In the genomic region with DNA sequence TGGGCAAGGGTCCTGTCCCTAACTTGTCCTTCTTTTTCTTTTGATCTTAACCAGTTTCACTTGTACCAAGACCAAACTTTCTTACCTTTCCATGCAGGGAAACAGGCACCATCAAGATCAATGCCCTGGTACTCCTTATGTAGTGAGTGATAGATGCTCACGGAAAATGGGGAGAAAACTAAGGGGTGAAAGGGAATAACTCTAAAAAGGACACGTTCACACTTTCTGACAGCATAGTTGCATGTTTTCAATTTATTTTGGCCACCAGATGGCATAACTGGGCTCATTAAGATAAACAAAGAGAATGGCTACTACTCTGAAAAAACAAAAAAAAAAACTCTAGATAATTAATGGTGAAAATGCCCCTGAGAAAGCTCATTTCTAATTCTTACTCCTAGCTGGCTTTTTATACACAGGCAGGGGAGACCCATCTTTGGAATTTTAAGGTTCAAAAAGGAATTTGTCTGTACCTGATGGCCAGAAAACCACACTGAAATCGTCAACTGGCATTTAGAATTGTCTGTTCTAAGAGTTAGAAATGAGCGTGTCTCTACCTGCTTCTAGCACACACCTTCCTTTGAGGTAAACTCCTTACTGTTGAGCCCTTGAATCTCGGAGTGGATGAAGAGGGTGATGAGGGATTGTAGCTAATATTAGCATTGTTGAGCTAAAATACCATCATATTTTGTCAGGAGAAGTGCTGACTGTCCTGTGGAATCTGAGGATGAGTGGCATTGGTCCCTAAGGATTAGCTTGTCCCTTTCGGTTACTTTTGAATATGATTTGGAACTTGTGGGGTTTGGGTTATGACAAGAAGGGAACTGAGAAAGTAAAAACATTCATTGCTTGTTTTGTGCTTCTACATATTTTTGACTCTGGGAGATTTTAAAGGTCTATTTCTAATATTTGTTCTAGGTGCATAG, we compare ENCODE assay signal across 8 cellular contexts.
DNase-seq lines count a peak whose midpoint lies in the region; ATAC-seq and TF ChIP-seq lines count a peak whose summit lies in the region.

No MANE protein-coding gene starts in this region.

- H3K27ac Mint-ChIP-seq in brain = peak overlapping the region in 4 of 5 experiments; percentile 5 to 85 (median 69)

- peaks cover 3% of the 10 kb centered on the region for H3K27me3 Mint-ChIP-seq in brain

- ATAC-seq in left lobe of liver (peak; percentile 85), upper lobe of left lung (ENCODE audit: low FRiP score in 2 of 2) (peak in 1 of 2 donors; percentile 53), HG03139 (IDR thresholded peaks at IDR 0.05; ENCODE audit: unreplicated experiment) (no peak)

- DNase-seq in NCI-H1417 (lab: John Stamatoyannopoulos, UW) (peak; percentile 9 to 62 (median 15)), NCI-H1417 treated with DMSO at 0.1 percent for 48 hours (lab: John Stamatoyannopoulos, UW) (no peak), LNCaP clone FGC (ENCODE audit: low read depth) (no peak), left lobe of liver (ENCODE audit: low spot score) (no peak), upper lobe of left lung (no peak)
- no peak for DNase-seq in activated naive CD4-positive, alpha-beta T cell (lab: John Stamatoyannopoulos, UW)

- no peak for TF ChIP-seq POLR2A in upper lobe of left lung (IDR thresholded peaks at IDR 0.05)

- H3K27ac ChIP-seq in upper lobe of left lung = peak overlapping the region in 2 of 4 donors; percentile 31 to 35

- no peaks in the 10 kb centered on the region for H3K36me3 ChIP-seq in upper lobe of left lung

- H3K4me3 ChIP-seq in LNCaP clone FGC (ENCODE audit: low read depth, low read length) = peak overlapping the region; percentile 10; the same call in 1 of the 2 replicates
- H3K4me3 ChIP-seq in upper lobe of left lung = no peak overlapping the region

- no peaks in the 10 kb centered on the region for H3K27me3 ChIP-seq in upper lobe of left lung

- no peaks in the 10 kb centered on the region for H3K9me3 ChIP-seq in upper lobe of left lung

- peak; percentile 60 for TF ChIP-seq CTCF in LNCaP clone FGC (IDR thresholded peaks at IDR 0.05; ENCODE audit: control insufficient read depth, extremely low read depth, insufficient read depth)
- peak; percentile 52 to 66 for TF ChIP-seq CTCF in brain (conservative IDR thresholded peaks at IDR 0.05)
- peak in 5 of 6 experiments; percentile 24 to 55 (median 51) for TF ChIP-seq CTCF in upper lobe of left lung (IDR thresholded peaks at IDR 0.05)

- no peaks in the 10 kb centered on the region for H3K36me3 Mint-ChIP-seq in brain

- no peak overlapping the region for H3K4me3 Mint-ChIP-seq in brain

- no peak for TF ChIP-seq EP300 in upper lobe of left lung (IDR thresholded peaks at IDR 0.05)

- no peaks in the 10 kb centered on the region for H3K9me3 Mint-ChIP-seq in brain

- peaks cover 19% of the 10 kb centered on the region for H3K4me1 Mint-ChIP-seq in brain

- WGBS in upper lobe of left lung, 2 donors = 47 to 49% methylated on average over 6 of the region's 6 CpGs

- peaks cover 15 to 25% (median 21%) of the 10 kb centered on the region in 4 donors for H3K4me1 ChIP-seq in upper lobe of left lung

Comparison
In these comparisons a context has a peak if more than half of its experiments do, and no peak if none do; other contexts are left out.
1. DNase-seq: peak in NCI-H1417 (3 of 3); none in NCI-H1417 treated with DMSO at 0.1 percent for 48 hours (single experiment), LNCaP clone FGC (single experiment), left lobe of liver (single experiment), upper lobe of left lung (0 of 2) and activated naive CD4-positive, alpha-beta T cell (0 of 4).
2. Peak in every context shown above with its lines, with median percentiles within 50 percentile points of each other: CTCF ChIP-seq.